In the genomic region with DNA sequence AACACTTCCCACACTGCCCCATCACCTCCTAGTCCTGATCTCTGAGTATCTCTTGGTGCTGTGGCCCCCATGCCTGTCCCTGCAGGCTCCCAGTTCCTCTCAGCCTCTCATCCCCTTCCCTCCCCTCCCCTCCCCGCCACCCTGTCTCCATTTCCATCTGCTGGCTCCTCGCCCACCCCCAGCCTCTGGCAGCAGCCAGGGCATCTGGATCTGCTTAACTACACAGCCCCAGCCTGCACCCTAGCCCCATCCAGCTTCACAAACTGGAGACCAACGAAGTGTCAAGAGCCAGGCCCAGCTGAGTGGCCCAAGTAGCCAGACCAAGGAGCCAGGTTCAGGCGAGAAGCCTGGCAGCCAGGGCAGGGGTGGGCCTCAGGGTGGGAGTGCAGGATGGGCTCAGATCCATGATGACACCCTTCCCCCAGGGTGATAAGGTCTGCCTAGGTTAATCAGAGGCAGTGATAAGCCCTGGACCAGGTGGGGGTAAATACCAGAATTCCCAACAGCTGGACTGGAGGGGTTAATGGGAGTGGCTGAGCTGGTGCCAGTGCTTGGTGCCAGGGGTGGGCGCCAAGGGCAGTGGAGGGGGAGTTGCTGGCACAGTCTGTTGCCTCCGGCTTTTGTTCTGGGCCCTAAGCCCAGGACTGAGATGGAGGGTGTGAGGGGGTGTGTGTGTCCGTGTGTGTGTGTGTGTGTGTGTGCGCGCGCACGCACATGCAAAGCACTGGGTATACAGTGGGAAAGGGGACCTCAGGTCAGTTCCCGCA, we compare ENCODE assay signal across 7 cellular contexts. TPM values are rescaled to one million over a fixed set of nuclear protein-coding genes. Genes with fewer than 3 reads are reported as not detected.
DNase-seq lines count a peak whose midpoint lies in the region; ATAC-seq and TF ChIP-seq lines count a peak whose summit lies in the region.
"Had no signal": no experiment of that assay in that cellular context is flagged by ENCODE, and none has a peak within 500 bp of the region (broad histone marks: within the 10 kb centered on the region; RNA-seq: fewer than 3 reads in every experiment).

No MANE protein-coding gene starts in this region.

- in situ Hi-C loops in brain microvascular endothelial cell (cut with HindIII; ENCODE audit: low pct_ligation_motif_present, low sequenced_read_pairs): no loop called here

- peaks cover 38% of the 10 kb centered on the region for H3K4me1 ChIP-seq in ovary (ENCODE audit: insufficient read depth)

- intact Hi-C loops in dorsolateral prefrontal cortex (cut with DNase I): no loop called here
- intact Hi-C loops in ovary (cut with DNase I): no loop called here
- intact Hi-C loops in CD14-positive monocyte (cut with micrococcal nuclease): no loop called here

- peak overlapping the region; percentile 11 for H3K4me3 Mint-ChIP-seq in HFFc6
- no peak overlapping the region for H3K4me3 Mint-ChIP-seq in CD14-positive monocyte
- H3K4me3 Mint-ChIP-seq: activated B cell treated with CpG ODN at 0.5 μM for 24 hours had no signal

- TF ChIP-seq POLR2A in ovary (IDR thresholded peaks at IDR 0.05): no peak

- H3K36me3 ChIP-seq in ovary: no peaks in the 10 kb centered on the region
- no peaks in the 10 kb centered on the region for H3K36me3 ChIP-seq in brain microvascular endothelial cell (replicated peaks)

- peak overlapping the region; percentile 76 for H3K27ac Mint-ChIP-seq in HFFc6
- H3K27ac Mint-ChIP-seq in CD14-positive monocyte: peak overlapping the region in 1 of 7 donors; percentile 33
- H3K27ac Mint-ChIP-seq: activated B cell treated with CpG ODN at 0.5 μM for 24 hours had no signal

- TF ChIP-seq EP300 in ovary (IDR thresholded peaks at IDR 0.05): no peak

- H3K9me3 Mint-ChIP-seq in HFFc6 (no peaks in the 10 kb centered on the region), CD14-positive monocyte (peaks cover 0 to 4% (median 0%) of the 10 kb centered on the region in 7 donors)
- H3K9me3 Mint-ChIP-seq: activated B cell treated with CpG ODN at 0.5 μM for 24 hours had no signal

- peaks cover 6% of the 10 kb centered on the region; the same call in 1 of the 2 replicates for H3K36me3 Mint-ChIP-seq in HFFc6 (ENCODE audit: low read depth)
- H3K36me3 Mint-ChIP-seq in CD14-positive monocyte: peaks cover 17 to 25% of the 10 kb centered on the region in 2 donors

- peak; percentile 31 for DNase-seq in HFFc6
- peak; percentile 32 to 85 (median 78) for DNase-seq in dorsolateral prefrontal cortex
- DNase-seq in ovary: peak; percentile 85 to 93 (median 91)
- no peak for DNase-seq in CD14-positive monocyte (ENCODE audit: low spot score)
- no peak for DNase-seq in brain microvascular endothelial cell
- DNase-seq: activated B cell treated with CpG ODN at 0.5 μM for 24 hours had no signal

- peak overlapping the region in 54 of 59 donors; percentile 18 to 92 (median 78) for H3K27ac ChIP-seq in dorsolateral prefrontal cortex
- peak overlapping the region; percentile 71 to 81 for H3K27ac ChIP-seq in ovary
- H3K27ac ChIP-seq in brain microvascular endothelial cell: no peak overlapping the region

- H3K4me1 Mint-ChIP-seq in HFFc6 (ENCODE audit: low read depth) (peaks cover 41% of the 10 kb centered on the region), CD14-positive monocyte (peaks cover 22% of the 10 kb centered on the region)

- H3K4me3 ChIP-seq in dorsolateral prefrontal cortex (peak overlapping the region in 5 of 59 donors; percentile 7 to 20 (median 13)), ovary (no peak overlapping the region), brain microvascular endothelial cell (ENCODE audit: low read depth, low read length) (no peak overlapping the region)

- TF ChIP-seq CTCF in HFFc6 (IDR thresholded peaks at IDR 0.05): no peak
- peak in 2 of 56 donors; percentile 13 to 19 for TF ChIP-seq CTCF in dorsolateral prefrontal cortex (IDR thresholded peaks at IDR 0.05 in 54 of 56, conservative IDR thresholded peaks at IDR 0.05 in 2 of 56; ENCODE audit: low read depth in 1 of 56, partially characterized antibody in 56 of 56)
- TF ChIP-seq CTCF in ovary (IDR thresholded peaks at IDR 0.05): no peak
- no peak for TF ChIP-seq CTCF in CD14-positive monocyte (IDR thresholded peaks at IDR 0.05)
- TF ChIP-seq CTCF in brain microvascular endothelial cell (IDR thresholded peaks at IDR 0.05; ENCODE audit: low read depth, low read length, missing control alignments): no peak

- no peaks in the 10 kb centered on the region for H3K9me3 ChIP-seq in ovary

- 9% methylated on average over 12 of the region's 12 CpGs for WGBS in ovary, 3 donors

- H3K27me3 ChIP-seq in dorsolateral prefrontal cortex (no peaks in the 10 kb centered on the region), ovary (no peaks in the 10 kb centered on the region), brain microvascular endothelial cell (replicated peaks) (no peaks in the 10 kb centered on the region)

- H3K27me3 Mint-ChIP-seq in HFFc6 (ENCODE audit: insufficient read depth): no peaks in the 10 kb centered on the region
- peaks cover 8 to 14% (median 8%) of the 10 kb centered on the region in 3 donors for H3K27me3 Mint-ChIP-seq in CD14-positive monocyte (ENCODE audit: low read depth in 3 of 3)
- H3K27me3 Mint-ChIP-seq: activated B cell treated with CpG ODN at 0.5 μM for 24 hours had no signal

- ATAC-seq in HG03439 (IDR thresholded peaks at IDR 0.05; ENCODE audit: unreplicated experiment): no peak

RNA-seq across cellular contexts. Expression of a gene that starts 2.5 kb away (rescaled TPM):
- total RNA-seq in HFFc6 (2021; fragmentation: NEBNext Ultra II Directional; extraction: Animal tissue kit (Norgen Biotek cat#: 25700)): 10 to 100 TPM; 20.9 to 26.3 (median 23.6) TPM
- total RNA-seq in dorsolateral prefrontal cortex (10 to 100 TPM; 14.7 to 58.5 (median 30.4) TPM), ovary (10 to 100 TPM; 17.3 to 54.3 (median 35.8) TPM)
- polyA plus RNA-seq in ovary (10 to 100 TPM; 25.4 to 40.2 TPM), CD14-positive monocyte (1 to 10 TPM; 2.8 to 4.1 TPM)

RNA-seq across cellular contexts. Expression of a gene that starts 8.0 kb away (rescaled TPM):
- under 1 TPM in 1 of 6 experiments, not detected in 5; 0.88 TPM for total RNA-seq in HFFc6 (2021; fragmentation: NEBNext Ultra II Directional; extraction: Animal tissue kit (Norgen Biotek cat#: 25700))
- total RNA-seq in dorsolateral prefrontal cortex: 1 to 10 TPM in 37 of 120 experiments, under 1 TPM in 11, not detected in 72; 0.60 to 4.2 (median 1.4) TPM
- total RNA-seq in ovary: 1 to 10 TPM in 1 of 7 donors, under 1 TPM in 3, not detected in 3; 0.48 to 1.1 (median 0.69) TPM
- polyA plus RNA-seq in ovary: under 1 TPM in 1 of 2 donors, not detected in 1; 0.21 TPM
- not detected for polyA plus RNA-seq in CD14-positive monocyte
- total RNA-seq: activated B cell treated with CpG ODN at 0.5 μM for 24 hours had no signal

RNA-seq across cellular contexts. Expression of a gene that starts 8.0 kb away (rescaled TPM):
- total RNA-seq in HFFc6 (2021; fragmentation: NEBNext Ultra II Directional; extraction: Animal tissue kit (Norgen Biotek cat#: 25700)): 10 to 100 TPM; 20.5 to 27.4 (median 22.0) TPM
- 10 to 100 TPM; 42.5 to 97.3 (median 60.5) TPM for total RNA-seq in dorsolateral prefrontal cortex
- 10 to 100 TPM; 33.1 to 63.3 (median 45.2) TPM for total RNA-seq in ovary
- 10 to 100 TPM; 43.7 to 48.9 TPM for polyA plus RNA-seq in ovary
- 10 to 100 TPM; 25.6 to 26.9 TPM for polyA plus RNA-seq in CD14-positive monocyte

RNA-seq across cellular contexts. Expression of a gene that starts 16.9 kb away (rescaled TPM):
- 100 to 1,000 TPM; 126 to 148 (median 138) TPM for total RNA-seq in HFFc6 (2021; fragmentation: NEBNext Ultra II Directional; extraction: Animal tissue kit (Norgen Biotek cat#: 25700))
- total RNA-seq in dorsolateral prefrontal cortex: 10 to 100 TPM; 26.3 to 48.1 (median 36.0) TPM
- total RNA-seq in ovary: 10 to 100 TPM; 47.2 to 73.9 (median 54.3) TPM
- polyA plus RNA-seq in ovary: 10 to 100 TPM; 52.7 to 92.4 TPM
- polyA plus RNA-seq in CD14-positive monocyte: 10 to 100 TPM; 49.5 to 59.6 TPM

RNA-seq across cellular contexts. Expression of a gene that starts 25.6 kb away (rescaled TPM):
- under 1 TPM in 2 of 6 experiments, not detected in 4; 0.14 to 0.17 TPM for total RNA-seq in HFFc6 (2021; fragmentation: NEBNext Ultra II Directional; extraction: Animal tissue kit (Norgen Biotek cat#: 25700))
- 1 to 10 TPM in 41 of 120 experiments, under 1 TPM in 68, not detected in 11; 0.30 to 3.0 (median 0.87) TPM for total RNA-seq in dorsolateral prefrontal cortex
- under 1 TPM in 1 of 7 donors, not detected in 6; 0.40 TPM for total RNA-seq in ovary
- polyA plus RNA-seq in ovary: under 1 TPM in 1 of 2 donors, not detected in 1; 0.07 TPM
- not detected for polyA plus RNA-seq in CD14-positive monocyte
- total RNA-seq: activated B cell treated with CpG ODN at 0.5 μM for 24 hours had no signal

Comparison
In these comparisons a context has a peak if more than half of its experiments do, and no peak if none do; other contexts are left out.
1. DNase-seq: peak in HFFc6 (single experiment), dorsolateral prefrontal cortex (10 of 10) and ovary (5 of 5); none in CD14-positive monocyte (single experiment) and brain microvascular endothelial cell (single experiment).